Comparison of ENCODE assay signal across 8 cellular contexts in genomic region chr20:48827880-48828733, GRCh38. TPM values are rescaled to one million over a fixed set of nuclear protein-coding genes. Genes with fewer than 3 reads are reported as not detected.
DNase-seq lines count a peak whose midpoint lies in the region; ATAC-seq and TF ChIP-seq lines count a peak whose summit lies in the region.

A gene with protein sequence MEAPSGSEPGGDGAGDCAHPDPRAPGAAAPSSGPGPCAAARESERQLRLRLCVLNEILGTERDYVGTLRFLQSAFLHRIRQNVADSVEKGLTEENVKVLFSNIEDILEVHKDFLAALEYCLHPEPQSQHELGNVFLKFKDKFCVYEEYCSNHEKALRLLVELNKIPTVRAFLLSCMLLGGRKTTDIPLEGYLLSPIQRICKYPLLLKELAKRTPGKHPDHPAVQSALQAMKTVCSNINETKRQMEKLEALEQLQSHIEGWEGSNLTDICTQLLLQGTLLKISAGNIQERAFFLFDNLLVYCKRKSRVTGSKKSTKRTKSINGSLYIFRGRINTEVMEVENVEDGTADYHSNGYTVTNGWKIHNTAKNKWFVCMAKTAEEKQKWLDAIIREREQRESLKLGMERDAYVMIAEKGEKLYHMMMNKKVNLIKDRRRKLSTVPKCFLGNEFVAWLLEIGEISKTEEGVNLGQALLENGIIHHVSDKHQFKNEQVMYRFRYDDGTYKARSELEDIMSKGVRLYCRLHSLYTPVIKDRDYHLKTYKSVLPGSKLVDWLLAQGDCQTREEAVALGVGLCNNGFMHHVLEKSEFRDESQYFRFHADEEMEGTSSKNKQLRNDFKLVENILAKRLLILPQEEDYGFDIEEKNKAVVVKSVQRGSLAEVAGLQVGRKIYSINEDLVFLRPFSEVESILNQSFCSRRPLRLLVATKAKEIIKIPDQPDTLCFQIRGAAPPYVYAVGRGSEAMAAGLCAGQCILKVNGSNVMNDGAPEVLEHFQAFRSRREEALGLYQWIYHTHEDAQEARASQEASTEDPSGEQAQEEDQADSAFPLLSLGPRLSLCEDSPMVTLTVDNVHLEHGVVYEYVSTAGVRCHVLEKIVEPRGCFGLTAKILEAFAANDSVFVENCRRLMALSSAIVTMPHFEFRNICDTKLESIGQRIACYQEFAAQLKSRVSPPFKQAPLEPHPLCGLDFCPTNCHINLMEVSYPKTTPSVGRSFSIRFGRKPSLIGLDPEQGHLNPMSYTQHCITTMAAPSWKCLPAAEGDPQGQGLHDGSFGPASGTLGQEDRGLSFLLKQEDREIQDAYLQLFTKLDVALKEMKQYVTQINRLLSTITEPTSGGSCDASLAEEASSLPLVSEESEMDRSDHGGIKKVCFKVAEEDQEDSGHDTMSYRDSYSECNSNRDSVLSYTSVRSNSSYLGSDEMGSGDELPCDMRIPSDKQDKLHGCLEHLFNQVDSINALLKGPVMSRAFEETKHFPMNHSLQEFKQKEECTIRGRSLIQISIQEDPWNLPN (N-terminal part only) (minus strand): TSS chr20:48827999. CDS start chr20:48827860, 139 bp downstream.

- peak within 1 kb of the TSS; percentile 77 for H3K4me3 ChIP-seq in OCI-LY3 (ENCODE audit: low read length)
- peak within 1 kb of the TSS; percentile 36 for H3K4me3 ChIP-seq in fibroblast of mammary gland (ENCODE audit: control insufficient read depth, low read depth, low read length)

- peak within 1 kb of the TSS; percentile 76 for H3K4me2 ChIP-seq in OCI-LY3 (ENCODE audit: low read length)

- no peaks in the 10 kb centered on the region for H3K9me3 ChIP-seq in OCI-LY3 (ENCODE audit: insufficient read depth, low read length)

- intact Hi-C loops in natural killer cell (cut with micrococcal nuclease): loop anchor here (10.0 kb wide), 1 partner anchor 143 kb away; no protein-coding TSS in a partner anchor

- ATAC-seq in GM18868 (IDR thresholded peaks at IDR 0.05; ENCODE audit: unreplicated experiment): peak; percentile 41
- peak; percentile 36 for ATAC-seq in HG03196 (IDR thresholded peaks at IDR 0.05; ENCODE audit: unreplicated experiment)
- peak; percentile 66 to 89 (median 77) for ATAC-seq in natural killer cell
- peak; percentile 47 to 65 for ATAC-seq in stimulated activated naive B cell treated with anti-CD40 and anti-IgM and Interleukin-4, amounts not matched to agents 10 μg/mL and 1 μg/mL and 100 μg/mL, for 72 hours (replicated peaks)

- peak within 1 kb of the TSS; percentile 99 for H3K4me3 Mint-ChIP-seq in natural killer cell
- H3K4me3 Mint-ChIP-seq in stimulated activated naive B cell treated with anti-CD40 and anti-IgM and Interleukin-4, amounts not matched to agents 10 μg/mL and 1 μg/mL and 100 μg/mL, for 72 hours: peak within 1 kb of the TSS; percentile 98 to 99

- peak within 1 kb of the TSS; percentile 71 for H3K9ac ChIP-seq in OCI-LY3 (ENCODE audit: low read length)

- H3K27me3 Mint-ChIP-seq in natural killer cell (ENCODE audit: low read depth in 2 of 2): no peaks in the 10 kb centered on the region
- H3K27me3 Mint-ChIP-seq in stimulated activated naive B cell treated with anti-CD40 and anti-IgM and Interleukin-4, amounts not matched to agents 10 μg/mL and 1 μg/mL and 100 μg/mL, for 72 hours: no peaks in the 10 kb centered on the region

- H3K36me3 Mint-ChIP-seq in natural killer cell: no peaks in the 10 kb centered on the region
- H3K36me3 Mint-ChIP-seq in stimulated activated naive B cell treated with anti-CD40 and anti-IgM and Interleukin-4, amounts not matched to agents 10 μg/mL and 1 μg/mL and 100 μg/mL, for 72 hours: no peaks in the 10 kb centered on the region

- H3K27ac ChIP-seq in OCI-LY3 (ENCODE audit: low read length): peak within 1 kb of the TSS; percentile 27

- H2AFZ ChIP-seq in OCI-LY3 (ENCODE audit: low read depth, low read length): peak within 1 kb of the TSS; percentile 32; the same call in 1 of the 2 replicates

- H3K36me3 ChIP-seq in OCI-LY3 (replicated peaks; ENCODE audit: low read depth, low read length): no peaks in the 10 kb centered on the region

- H3K27me3 ChIP-seq in OCI-LY3 (ENCODE audit: low read depth, low read length): peaks cover 3% of the 10 kb centered on the region; the same call in 1 of the 2 replicates

- H3K27ac Mint-ChIP-seq in natural killer cell: peak within 1 kb of the TSS; percentile 81 to 86
- H3K27ac Mint-ChIP-seq in stimulated activated naive B cell treated with anti-CD40 and anti-IgM and Interleukin-4, amounts not matched to agents 10 μg/mL and 1 μg/mL and 100 μg/mL, for 72 hours: peak within 1 kb of the TSS; percentile 90

- H3K4me1 Mint-ChIP-seq in natural killer cell: peaks cover 32 to 48% of the 10 kb centered on the region in 2 donors
- H3K4me1 Mint-ChIP-seq in stimulated activated naive B cell treated with anti-CD40 and anti-IgM and Interleukin-4, amounts not matched to agents 10 μg/mL and 1 μg/mL and 100 μg/mL, for 72 hours: peaks cover 62 to 88% of the 10 kb centered on the region in 2 donors

- no peak for TF ChIP-seq CTCF in OCI-LY3 (IDR thresholded peaks at IDR 0.05; ENCODE audit: low read depth, low read length)
- TF ChIP-seq CTCF in fibroblast of mammary gland (conservative IDR thresholded peaks at IDR 0.05; ENCODE audit: control insufficient read depth, insufficient read depth, low read depth, low read length): no peak
- TF ChIP-seq CTCF in natural killer cell (IDR thresholded peaks at IDR 0.05): no peak

- H4K20me1 ChIP-seq in OCI-LY3 (ENCODE audit: insufficient read depth, low read length): peaks cover 6% of the 10 kb centered on the region; the same call in 1 of the 2 replicates

- DNase-seq in AG08395 (ENCODE audit: low spot score) (peak; percentile 63), activated T-helper 1 cell treated with Interleukin-2 at 50 U/mL for 16 hours (ENCODE audit: low read depth) (peak; percentile 80), fibroblast of mammary gland (ENCODE audit: low read depth) (peak; percentile 32), natural killer cell (peak; percentile 89)
- peak; percentile 82 for DNase-seq in stimulated activated naive B cell treated with anti-CD40 and anti-IgM and Interleukin-4, amounts not matched to agents 10 μg/mL and 1 μg/mL and 100 μg/mL, for 72 hours

- H3K4me1 ChIP-seq in OCI-LY3 (ENCODE audit: low read length): peaks cover 64% of the 10 kb centered on the region

- H3K9me3 Mint-ChIP-seq in natural killer cell: no peaks in the 10 kb centered on the region
- no peaks in the 10 kb centered on the region for H3K9me3 Mint-ChIP-seq in stimulated activated naive B cell treated with anti-CD40 and anti-IgM and Interleukin-4, amounts not matched to agents 10 μg/mL and 1 μg/mL and 100 μg/mL, for 72 hours

- peaks cover 17% of the 10 kb centered on the region for H3K79me2 ChIP-seq in OCI-LY3 (ENCODE audit: low read length)

RNA-seq across cellular contexts. Expression of the gene that starts here (rescaled TPM):
- total RNA-seq in natural killer cell: 100 to 1,000 TPM; 382 to 392 (median 389) TPM

Comparison
In these comparisons a context has a peak if more than half of its experiments do, and no peak if none do; other contexts are left out.
1. Peak in every context shown above with its lines: DNase-seq, ATAC-seq, H3K4me3 ChIP-seq and H3K27ac ChIP-seq.
2. DNase-seq: peak in every context shown above with its lines; median percentile 89 in natural killer cell; 82 in stimulated activated naive B cell treated with anti-CD40 and anti-IgM and Interleukin-4, amounts not matched to agents 10 μg/mL and 1 μg/mL and 100 μg/mL, for 72 hours; 80 in activated T-helper 1 cell treated with Interleukin-2 at 50 U/mL for 16 hours; 63 in AG08395; 32 in fibroblast of mammary gland.